1 cellular context compared by ENCODE assay signal in genomic region chr1:205961405-205961804, GRCh38.
TF ChIP-seq lines count a peak whose summit lies in the region.

No MANE protein-coding gene starts in this region.

TF ChIP-seq in GM12878, 131 proteins besides CTCF, POLR2A, EP300 and RAD21:
- TF ChIP-seq EED (IDR thresholded peaks at IDR 0.05; ENCODE audit: low read depth) (0 out of 2 replicates have a peak, but pooled peaks have one; percentile 12), ATF3 (IDR thresholded peaks at IDR 0.05; ENCODE audit: borderline replicate concordance, extremely low read depth, low read depth, low read length) (no peak), NFXL1 (IDR thresholded peaks at IDR 0.05; ENCODE audit: borderline replicate concordance) (no peak), REST (IDR thresholded peaks at IDR 0.05; ENCODE audit: low read depth, low read length) (no peak), TBL1XR1 (IDR thresholded peaks at IDR 0.05; ENCODE audit: low read depth, low read length) (no peak), RCOR1 (conservative IDR thresholded peaks at IDR 0.05; ENCODE audit: low read depth, low read length) (no peak), HDAC6 (IDR thresholded peaks at IDR 0.05; ENCODE audit: unreplicated experiment) (no peak), PKNOX1 (IDR thresholded peaks at IDR 0.05) (no peak), ATF2 (IDR thresholded peaks at IDR 0.05; ENCODE audit: low read length) (no peak), RELB (IDR thresholded peaks at IDR 0.05; ENCODE audit: low read depth) (0 out of 2 replicates have a peak, but pooled peaks have one; percentile 44), GATAD2B (conservative IDR thresholded peaks at IDR 0.05; ENCODE audit: low read depth) (no peak), HDGF (IDR thresholded peaks at IDR 0.05) (no peak), SUPT20H (IDR thresholded peaks at IDR 0.05; ENCODE audit: borderline replicate concordance, control insufficient read depth, low read depth, low read length) (no peak), SMARCA5 (IDR thresholded peaks at IDR 0.05) (no peak), FOXM1 (IDR thresholded peaks at IDR 0.05; ENCODE audit: low read depth, low read length) (no peak), NRF1 (conservative IDR thresholded peaks at IDR 0.05; ENCODE audit: low read depth, low read length) (no peak), YBX1 (IDR thresholded peaks at IDR 0.05) (no peak), ZBED1 (IDR thresholded peaks at IDR 0.05; ENCODE audit: borderline replicate concordance) (no peak), TCF12 (IDR thresholded peaks at IDR 0.05; ENCODE audit: low read depth, low read length) (no peak), STAT1 (conservative IDR thresholded peaks at IDR 0.05) (no peak), HSF1 (IDR thresholded peaks at IDR 0.05; ENCODE audit: low read depth, low read length) (no peak), ZNF687 (IDR thresholded peaks at IDR 0.05) (peak; percentile 89), CBFB (IDR thresholded peaks at IDR 0.05; ENCODE audit: low read depth) (no peak), SUZ12 (IDR thresholded peaks at IDR 0.05; ENCODE audit: unreplicated experiment) (no peak), BACH1 (IDR thresholded peaks at IDR 0.05; ENCODE audit: borderline replicate concordance) (no peak), CEBPB (IDR thresholded peaks at IDR 0.05; ENCODE audit: borderline replicate concordance in 1 of 2, low read depth in 2 of 2, low read length in 2 of 2) (no peak)
